Comparison of ENCODE assay signal across 10 cellular contexts in genomic region chr4:183411291-183411861, GRCh38. TPM values are rescaled to one million over a fixed set of nuclear protein-coding genes. Genes with fewer than 3 reads are reported as not detected.
DNase-seq lines count a peak whose midpoint lies in the region; ATAC-seq and TF ChIP-seq lines count a peak whose summit lies in the region.
"Had no signal": no experiment of that assay in that cellular context is flagged by ENCODE, and none has a peak within 500 bp of the region (broad histone marks: within the 10 kb centered on the region; RNA-seq: fewer than 3 reads in every experiment).

No MANE protein-coding gene starts in this region.

- H3K9me3 ChIP-seq in endodermal cell (ENCODE audit: control insufficient read depth, low read length) (no peaks in the 10 kb centered on the region), colonic mucosa (no peaks in the 10 kb centered on the region)

- H3K9ac ChIP-seq in endodermal cell (ENCODE audit: extremely low read depth, low read length, poor library complexity, severe bottlenecking) (no peak overlapping the region), colonic mucosa (ENCODE audit: low read depth in 2 of 2, low read length in 2 of 2) (no peak overlapping the region)

- H3K36me3 ChIP-seq in endodermal cell (ENCODE audit: control insufficient read depth, insufficient read depth, low read length) (no peaks in the 10 kb centered on the region), colonic mucosa (no peaks in the 10 kb centered on the region)

- no peaks in the 10 kb centered on the region for H3K27me3 ChIP-seq in endodermal cell (ENCODE audit: control insufficient read depth, insufficient read depth, low read length, poor library complexity, severe bottlenecking)
- H3K27me3 ChIP-seq in colonic mucosa, result no peaks in the 10 kb centered on the region

- peak; percentile 51 for ATAC-seq in GM18858 (IDR thresholded peaks at IDR 0.05; ENCODE audit: unreplicated experiment)
- peak; percentile 60 for ATAC-seq in HG02571 (IDR thresholded peaks at IDR 0.05; ENCODE audit: unreplicated experiment)
- ATAC-seq in HG03439 (IDR thresholded peaks at IDR 0.05; ENCODE audit: unreplicated experiment), result peak; percentile 62
- ATAC-seq: activated naive CD4-positive, alpha-beta T cell treated with anti-CD3 and anti-CD28 coated beads, Interleukin-2, amount 50 U/mL, for 72 hours had no signal

- H3K27ac Mint-ChIP-seq in endodermal cell, result no peak overlapping the region

- H3K4me1 ChIP-seq in endodermal cell (ENCODE audit: control insufficient read depth, insufficient read depth, low read length), result peaks cover 2% of the 10 kb centered on the region
- H3K4me1 ChIP-seq in colonic mucosa, result no peaks in the 10 kb centered on the region

- intact Hi-C loops in colonic mucosa (cut with DNase I), result no loop called here

- H3K4me1 Mint-ChIP-seq in endodermal cell, result peaks cover 11% of the 10 kb centered on the region

- no peaks in the 10 kb centered on the region for H3K27me3 Mint-ChIP-seq in endodermal cell (ENCODE audit: insufficient read depth)

- DNase-seq in iris pigment epithelial cell (ENCODE audit: low read depth) (peak; percentile 9), endodermal cell (no peak), colonic mucosa (no peak)
- no peak for DNase-seq in activated T-cell treated with anti-CD3 and anti-CD28 coated beads, Interleukin-2, amount 50 U/mL, for 48 hours
- no peak for DNase-seq in activated effector memory CD4-positive, alpha-beta T cell treated with Interleukin-2 at 50 U/mL for 16 hours
- DNase-seq: activated CD4-positive, CD25-positive, alpha-beta regulatory T cell had no signal

- H3K4me3 Mint-ChIP-seq in endodermal cell, result no peak overlapping the region

- no peak overlapping the region for H3K4me3 ChIP-seq in endodermal cell (ENCODE audit: low read length)
- no peak overlapping the region for H3K4me3 ChIP-seq in colonic mucosa

- WGBS in endodermal cell (ENCODE audit: insufficient coverage in 1 of 2, insufficient read length in 1 of 2), 2 experiments, result 91 to 94% methylated on average over 8 to 10 of the region's 11 CpGs

- H3K9me3 Mint-ChIP-seq in endodermal cell, result no peaks in the 10 kb centered on the region
- H3K9me3 Mint-ChIP-seq: activated naive CD4-positive, alpha-beta T cell treated with anti-CD3 and anti-CD28 coated beads, Interleukin-2, amount 50 U/mL, for 72 hours had no signal

- H3K36me3 Mint-ChIP-seq in endodermal cell (ENCODE audit: low read depth), result no peaks in the 10 kb centered on the region
- H3K36me3 Mint-ChIP-seq: activated naive CD4-positive, alpha-beta T cell treated with anti-CD3 and anti-CD28 coated beads, Interleukin-2, amount 50 U/mL, for 72 hours had no signal

- TF ChIP-seq CTCF in endodermal cell (conservative IDR thresholded peaks at IDR 0.05) (no peak), colonic mucosa (IDR thresholded peaks at IDR 0.05) (no peak)

- H3K27ac ChIP-seq in endodermal cell (ENCODE audit: low read depth, low read length) (no peak overlapping the region), colonic mucosa (no peak overlapping the region)

RNA-seq across cellular contexts. Expression of gene CDKN2AIP, which starts 33.1 kb away (rescaled TPM):
- total RNA-seq in endodermal cell (10 to 100 TPM; 14.1 to 15.3 TPM), colonic mucosa (10 to 100 TPM; 17.5 to 23.5 TPM)
- polyA plus RNA-seq in endodermal cell (2013, experiment 1 of 2), result 25.6 TPM
- polyA plus RNA-seq in endodermal cell (2013, experiment 2 of 2), result 24.2 TPM
